ENCODE assay signal across 8 cellular contexts in genomic region chr1:205630241-205630640, GRCh38. TPM values are rescaled to one million over a fixed set of nuclear protein-coding genes. Genes with fewer than 3 reads are reported as not detected.
DNase-seq lines count a peak whose midpoint lies in the region; ATAC-seq lines count a peak whose summit lies in the region.

No MANE protein-coding gene starts in this region.

- DNase-seq in activated T-cell treated with anti-CD3 and anti-CD28 coated beads, Interleukin-2, amount 50 U/mL, for 24 hours, result no peak
- DNase-seq in activated T-cell treated with anti-CD3 and anti-CD28 coated beads, Interleukin-2, amount 50 U/mL, for 1 hour, result no peak
- DNase-seq in immature natural killer cell (peak in 1 of 3 donors; percentile 4), UCSD-AML1 (lab: John Stamatoyannopoulos, UW; ENCODE audit: unreplicated experiment) (no peak)
- no peak for DNase-seq in stimulated activated CD4-positive, alpha-beta T cell treated with anti-CD3 and anti-CD28 coated beads, Interleukin-2, amount 100 ng/mL, for 48 hours

- peaks cover 11% of the 10 kb centered on the region for H3K4me1 ChIP-seq in thymus (ENCODE audit: control insufficient read depth, insufficient read depth, low read length)

- H3K27me3 ChIP-seq in thymus (ENCODE audit: control insufficient read depth, insufficient read depth), result no peaks in the 10 kb centered on the region

- no peaks in the 10 kb centered on the region for H3K9me3 Mint-ChIP-seq in activated T-cell treated with anti-CD3 and anti-CD28 coated beads, Interleukin-2, amount 50 U/mL, for 24 hours
- H3K9me3 Mint-ChIP-seq in activated naive CD8-positive, alpha-beta T cell (ENCODE audit: low read depth), result no peaks in the 10 kb centered on the region
- no peaks in the 10 kb centered on the region for H3K9me3 Mint-ChIP-seq in immature natural killer cell

- peaks cover 49% of the 10 kb centered on the region for H3K36me3 Mint-ChIP-seq in activated T-cell treated with anti-CD3 and anti-CD28 coated beads, Interleukin-2, amount 50 U/mL, for 24 hours (ENCODE audit: low read depth)
- peaks cover 5% of the 10 kb centered on the region for H3K36me3 Mint-ChIP-seq in activated naive CD8-positive, alpha-beta T cell
- peaks cover 0 to 5% (median 0%) of the 10 kb centered on the region in 3 donors for H3K36me3 Mint-ChIP-seq in immature natural killer cell

- H3K27ac Mint-ChIP-seq in activated T-cell treated with anti-CD3 and anti-CD28 coated beads, Interleukin-2, amount 50 U/mL, for 24 hours, result peak overlapping the region; percentile 98
- H3K27ac Mint-ChIP-seq in activated naive CD8-positive, alpha-beta T cell, result peak overlapping the region; percentile 97
- peak overlapping the region; percentile 93 to 98 (median 96) for H3K27ac Mint-ChIP-seq in immature natural killer cell

- H3K9me3 ChIP-seq in thymus (ENCODE audit: control insufficient read depth), result no peaks in the 10 kb centered on the region

- H3K36me3 ChIP-seq in thymus (ENCODE audit: control insufficient read depth, insufficient read depth), result no peaks in the 10 kb centered on the region

- peak overlapping the region; percentile 99 for H3K4me3 ChIP-seq in thymus (ENCODE audit: low read length)

- peak overlapping the region; percentile 82 for H3K4me3 Mint-ChIP-seq in activated T-cell treated with anti-CD3 and anti-CD28 coated beads, Interleukin-2, amount 50 U/mL, for 24 hours
- peak overlapping the region; percentile 90 for H3K4me3 Mint-ChIP-seq in activated naive CD8-positive, alpha-beta T cell
- H3K4me3 Mint-ChIP-seq in immature natural killer cell, result peak overlapping the region; percentile 88 to 98 (median 94)

- WGBS in thymus, result 22% methylated on average over 3 of the region's 3 CpGs

- peaks cover 56% of the 10 kb centered on the region for H3K4me1 Mint-ChIP-seq in activated T-cell treated with anti-CD3 and anti-CD28 coated beads, Interleukin-2, amount 50 U/mL, for 24 hours (ENCODE audit: low read depth)
- peaks cover 56% of the 10 kb centered on the region for H3K4me1 Mint-ChIP-seq in activated naive CD8-positive, alpha-beta T cell (ENCODE audit: low read depth)
- H3K4me1 Mint-ChIP-seq in immature natural killer cell, result peaks cover 51 to 69% of the 10 kb centered on the region in 2 donors

- ATAC-seq in HG02970 (IDR thresholded peaks at IDR 0.05; ENCODE audit: low FRiP score, unreplicated experiment), result no peak

- H3K27ac ChIP-seq in thymus (ENCODE audit: low read depth), result no peak overlapping the region

- no peaks in the 10 kb centered on the region for H3K27me3 Mint-ChIP-seq in activated T-cell treated with anti-CD3 and anti-CD28 coated beads, Interleukin-2, amount 50 U/mL, for 24 hours
- H3K27me3 Mint-ChIP-seq in activated naive CD8-positive, alpha-beta T cell, result no peaks in the 10 kb centered on the region
- peaks cover 2 to 9% (median 7%) of the 10 kb centered on the region in 3 donors for H3K27me3 Mint-ChIP-seq in immature natural killer cell (ENCODE audit: low read depth in 3 of 3)

RNA-seq across cellular contexts. Expression of gene ELK4, which starts 1.6 kb away (rescaled TPM):
- polyA plus RNA-seq in immature natural killer cell (1 to 10 TPM; 2.8 to 5.7 (median 3.0) TPM), thymus (14.3 TPM)

RNA-seq across cellular contexts. Expression of gene SLC45A3, which starts 50.1 kb away (rescaled TPM):
- polyA plus RNA-seq in immature natural killer cell (not detected), thymus (0.94 TPM)
